Comparison of ENCODE assay signal across 1 cellular context in genomic region chr1:38502772-38503171, GRCh38.
TF ChIP-seq lines count a peak whose summit lies in the region.

No MANE protein-coding gene starts in this region.

TF ChIP-seq in HepG2, 621 proteins besides CTCF, POLR2A, EP300 and RAD21 (continued from another document):
- TF ChIP-seq PBX2 (CRISPR knock-in tag; IDR thresholded peaks at IDR 0.05) (no peak), ZNF761 (CRISPR knock-in tag; conservative IDR thresholded peaks at IDR 0.05) (no peak), GABPA (IDR thresholded peaks at IDR 0.05; ENCODE audit: low read depth, low read length) (no peak), GABPA (CRISPR knock-in tag; IDR thresholded peaks at IDR 0.05; ENCODE audit: low read depth) (no peak), CEBPZ (IDR thresholded peaks at IDR 0.05; ENCODE audit: low read length) (no peak), ZNF616 (CRISPR knock-in tag; IDR thresholded peaks at IDR 0.05; ENCODE audit: low read depth) (no peak), SMARCC2 (IDR thresholded peaks at IDR 0.05) (no peak), ARNT (IDR thresholded peaks at IDR 0.05) (no peak), TEF (CRISPR knock-in tag; IDR thresholded peaks at IDR 0.05) (no peak), ZFP37 (CRISPR knock-in tag; IDR thresholded peaks at IDR 0.05; ENCODE audit: borderline replicate concordance) (no peak), ZBTB38 (CRISPR knock-in tag; IDR thresholded peaks at IDR 0.05) (no peak)
